In genomic region chr10:103660364-103661197, GRCh38 we compare ENCODE assay signal across 8 cellular contexts.
DNase-seq lines count a peak whose midpoint lies in the region; ATAC-seq and TF ChIP-seq lines count a peak whose summit lies in the region.

No MANE protein-coding gene starts in this region.

- TF ChIP-seq CTCF in DOHH2 (IDR thresholded peaks at IDR 0.05; ENCODE audit: low read depth, low read length, poor library complexity, severe bottlenecking): no peak
- peak; percentile 3 for TF ChIP-seq CTCF in astrocyte of the cerebellum (IDR thresholded peaks at IDR 0.05; ENCODE audit: low read depth, low read length, missing control alignments)

- H3K4me3 ChIP-seq in DOHH2 (ENCODE audit: low read length): peak overlapping the region; percentile 17; the same call in 1 of the 2 replicates
- H3K4me3 ChIP-seq in astrocyte of the cerebellum (ENCODE audit: low read depth, low read length): peak overlapping the region; percentile 56
- peak overlapping the region; percentile 76 to 91 for H3K4me3 ChIP-seq in stomach smooth muscle (ENCODE audit: low read length in 2 of 2)

- no peaks in the 10 kb centered on the region for H4K20me1 ChIP-seq in DOHH2 (ENCODE audit: control insufficient read depth, insufficient read depth, low read depth, low read length)

- no peaks in the 10 kb centered on the region for H3K9me3 ChIP-seq in DOHH2 (ENCODE audit: control insufficient read depth, insufficient read depth, low read length)
- H3K9me3 ChIP-seq in stomach smooth muscle (ENCODE audit: control insufficient read depth in 2 of 2, low read length in 2 of 2): no peaks in the 10 kb centered on the region

- in situ Hi-C loops in astrocyte of the cerebellum (cut with HindIII; ENCODE audit: low sequenced_read_pairs): no loop called here

- no peaks in the 10 kb centered on the region for H3K36me3 ChIP-seq in DOHH2 (ENCODE audit: control insufficient read depth, low read length)
- H3K36me3 ChIP-seq in stomach smooth muscle (ENCODE audit: control insufficient read depth in 2 of 2, insufficient read depth in 2 of 2, low read length in 2 of 2): peaks cover 19 to 21% of the 10 kb centered on the region in 2 donors

- H3K9me2 ChIP-seq in DOHH2 (replicated peaks; ENCODE audit: control insufficient read depth, low read length): no peaks in the 10 kb centered on the region

- no peak overlapping the region for H3K27ac ChIP-seq in DOHH2 (ENCODE audit: low read depth, low read length)
- H3K27ac ChIP-seq in stomach smooth muscle (ENCODE audit: low read length): peak overlapping the region; percentile 92

- no peaks in the 10 kb centered on the region for H3K79me2 ChIP-seq in DOHH2 (ENCODE audit: control insufficient read depth, low read length)

- H3K4me2 ChIP-seq in DOHH2 (ENCODE audit: low read length): peak overlapping the region; percentile 11; the same call in 1 of the 2 replicates

- DNase-seq in LoVo (ENCODE audit: low spot score): peak; percentile 9
- DNase-seq in astrocyte of the cerebellum (ENCODE audit: low read depth): peak; percentile 44
- peak in 1 of 2 donors; percentile 39 for DNase-seq in left colon
- no peak for DNase-seq in GOT3 (lab: John Stamatoyannopoulos, UW)
- no peak for DNase-seq in activated effector memory CD4-positive, alpha-beta T cell treated with anti-CD3 and anti-CD28 coated beads, Interleukin-2, amount 50 U/mL, for 16 hours

- peaks cover 6% of the 10 kb centered on the region; the same call in 1 of the 2 replicates for H3K27me3 ChIP-seq in DOHH2 (ENCODE audit: control insufficient read depth, low read length)
- no peaks in the 10 kb centered on the region for H3K27me3 ChIP-seq in stomach smooth muscle (ENCODE audit: control insufficient read depth in 1 of 2, insufficient read depth in 2 of 2, low read length in 2 of 2)

- H3F3A ChIP-seq in DOHH2 (ENCODE audit: control insufficient read depth, insufficient read depth): no peaks in the 10 kb centered on the region

- intact Hi-C loops in left colon (cut with DNase I, micrococcal nuclease): no loop called here

- H3K9ac ChIP-seq in stomach smooth muscle (ENCODE audit: low read length in 2 of 2): peak overlapping the region; percentile 70 to 73

- peak; percentile 28 for ATAC-seq in GM21576 (IDR thresholded peaks at IDR 0.05; ENCODE audit: unreplicated experiment)
- ATAC-seq in left colon: peak; percentile 3

- H3K4me1 ChIP-seq in DOHH2 (ENCODE audit: control insufficient read depth, low read length) (no peaks in the 10 kb centered on the region), stomach smooth muscle (ENCODE audit: control insufficient read depth, insufficient read depth, low read length) (peaks cover 59% of the 10 kb centered on the region)

Comparison
In these comparisons a context has a peak if more than half of its experiments do, and no peak if none do; other contexts are left out.
1. H3K4me3 ChIP-seq: peak in every context shown above with its lines; median percentile 84 in stomach smooth muscle; 56 in astrocyte of the cerebellum; 17 in DOHH2.
2. DNase-seq: peak in LoVo (single experiment) and astrocyte of the cerebellum (single experiment); none in GOT3 (single experiment) and activated effector memory CD4-positive, alpha-beta T cell treated with anti-CD3 and anti-CD28 coated beads, Interleukin-2, amount 50 U/mL, for 16 hours (single experiment).